Comparison of ENCODE assay signal across 20 cellular contexts in the genomic region with DNA sequence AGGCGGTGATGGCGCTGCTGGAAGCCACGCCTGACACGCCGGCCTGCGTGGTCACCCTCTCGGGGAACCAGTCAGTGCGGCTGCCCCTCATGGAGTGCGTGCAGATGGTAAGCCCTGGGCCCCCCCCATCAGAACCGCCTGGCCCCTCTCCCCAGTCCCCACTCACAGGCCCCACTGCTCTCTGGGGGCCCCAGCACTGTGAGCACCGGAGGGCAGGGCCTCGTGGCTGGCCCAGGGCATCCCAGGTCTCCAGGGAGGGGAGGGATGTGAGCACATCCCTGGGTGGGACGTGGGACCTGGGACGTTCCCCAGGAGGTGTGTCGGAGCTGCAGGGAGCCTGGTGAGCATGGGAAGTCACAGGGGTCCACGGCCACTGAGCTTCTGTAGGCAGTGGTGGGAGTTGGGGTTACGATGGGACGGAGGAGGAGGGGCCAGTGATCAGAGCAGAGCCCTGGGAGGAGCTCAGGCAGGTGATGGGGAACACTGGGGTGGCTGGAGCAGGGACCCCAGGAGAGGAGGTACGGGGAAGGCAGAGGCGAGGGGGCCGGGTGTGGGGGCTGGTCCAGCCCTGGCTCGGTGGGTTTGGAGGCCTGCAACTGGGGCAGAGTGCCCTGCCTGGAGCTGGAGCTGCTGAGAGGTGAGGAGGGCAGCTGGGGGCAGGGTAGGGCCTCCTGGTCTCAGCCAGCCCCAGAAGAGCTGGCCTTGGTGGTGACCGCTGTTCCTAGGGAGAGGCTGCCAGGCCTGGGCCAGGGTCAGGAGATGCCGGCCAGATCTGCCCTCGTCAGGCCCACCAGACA. TPM values are rescaled to one million over a fixed set of nuclear protein-coding genes. Genes with fewer than 3 reads are reported as not detected.
DNase-seq lines count a peak whose midpoint lies in the region; ATAC-seq lines count a peak whose summit lies in the region.
"Had no signal": no experiment of that assay in that cellular context is flagged by ENCODE, and none has a peak within 500 bp of the region (broad histone marks: within the 10 kb centered on the region; RNA-seq: fewer than 3 reads in every experiment).

No MANE protein-coding gene starts in this region.

- peak overlapping the region; percentile 44 for H3K27ac Mint-ChIP-seq in activated T-cell treated with anti-CD3 and anti-CD28 coated beads, Interleukin-2, amount 50 U/mL, for 24 hours
- no peak overlapping the region for H3K27ac Mint-ChIP-seq in activated T-cell treated with anti-CD3 and anti-CD28 coated beads, Interleukin-2, amount 50 U/mL, for 72 hours
- peak overlapping the region; percentile 67 for H3K27ac Mint-ChIP-seq in stimulated activated effector memory CD8-positive, alpha-beta T cell treated with anti-CD3 and anti-CD28 coated beads, Interleukin-12 subunit alpha, Interleukin-12 subunit beta, amount 100 ng/mL, for 72 hours
- H3K27ac Mint-ChIP-seq: HFFc6 had no signal

- no peaks in the 10 kb centered on the region for H3K9me3 Mint-ChIP-seq in activated T-cell treated with anti-CD3 and anti-CD28 coated beads, Interleukin-2, amount 50 U/mL, for 24 hours
- H3K9me3 Mint-ChIP-seq in activated T-cell treated with anti-CD3 and anti-CD28 coated beads, Interleukin-2, amount 50 U/mL, for 72 hours = no peaks in the 10 kb centered on the region
- no peaks in the 10 kb centered on the region for H3K9me3 Mint-ChIP-seq in stimulated activated effector memory CD8-positive, alpha-beta T cell treated with anti-CD3 and anti-CD28 coated beads, Interleukin-12 subunit alpha, Interleukin-12 subunit beta, amount 100 ng/mL, for 72 hours
- H3K9me3 Mint-ChIP-seq: CD4-positive, alpha-beta memory T cell; HFFc6 had no signal

- no peak for ATAC-seq in activated T-cell treated with anti-CD3 and anti-CD28 coated beads, Interleukin-2, amount 50 U/mL, for 72 hours (replicated peaks in 1 of 2)
- no peak for ATAC-seq in stimulated activated effector memory CD8-positive, alpha-beta T cell treated with anti-CD3 and anti-CD28 coated beads, Interleukin-12 subunit alpha, Interleukin-12 subunit beta, amount 100 ng/mL, for 72 hours
- no peak for ATAC-seq in Right ventricle myocardium superior (ENCODE audit: poor library complexity)

- H3K36me3 Mint-ChIP-seq in activated T-cell treated with anti-CD3 and anti-CD28 coated beads, Interleukin-2, amount 50 U/mL, for 24 hours (ENCODE audit: low read depth) = peaks cover 76% of the 10 kb centered on the region
- no peaks in the 10 kb centered on the region for H3K36me3 Mint-ChIP-seq in activated T-cell treated with anti-CD3 and anti-CD28 coated beads, Interleukin-2, amount 50 U/mL, for 72 hours (ENCODE audit: insufficient read depth in 2 of 2)
- peaks cover 45% of the 10 kb centered on the region for H3K36me3 Mint-ChIP-seq in stimulated activated effector memory CD8-positive, alpha-beta T cell treated with anti-CD3 and anti-CD28 coated beads, Interleukin-12 subunit alpha, Interleukin-12 subunit beta, amount 100 ng/mL, for 72 hours

- H3K4me1 Mint-ChIP-seq in activated T-cell treated with anti-CD3 and anti-CD28 coated beads, Interleukin-2, amount 50 U/mL, for 24 hours (ENCODE audit: low read depth) = no peaks in the 10 kb centered on the region
- H3K4me1 Mint-ChIP-seq in activated T-cell treated with anti-CD3 and anti-CD28 coated beads, Interleukin-2, amount 50 U/mL, for 72 hours (ENCODE audit: low read depth) = no peaks in the 10 kb centered on the region
- no peaks in the 10 kb centered on the region for H3K4me1 Mint-ChIP-seq in stimulated activated effector memory CD8-positive, alpha-beta T cell treated with anti-CD3 and anti-CD28 coated beads, Interleukin-12 subunit alpha, Interleukin-12 subunit beta, amount 100 ng/mL, for 72 hours

- intact Hi-C loops in Right ventricle myocardium superior (cut with DNase I) = no loop called here

- DNase-seq in activated T-cell treated with anti-CD3 and anti-CD28 coated beads, Interleukin-2, amount 50 U/mL, for 24 hours = no peak
- no peak for DNase-seq in activated T-cell treated with anti-CD3 and anti-CD28 coated beads, Interleukin-2, amount 50 U/mL, for 72 hours
- no peak for DNase-seq in stimulated activated effector memory CD8-positive, alpha-beta T cell treated with anti-CD3 and anti-CD28 coated beads, Interleukin-12 subunit alpha, Interleukin-12 subunit beta, amount 100 ng/mL, for 72 hours (ENCODE audit: low spot score in 2 of 2)
- DNase-seq in Right ventricle myocardium superior = no peak
- DNase-seq: 8988T; Caco-2; CD4-positive, alpha-beta memory T cell; DMS 273 treated with DMSO at 0.1 percent for 48 hours; DMS79 treated with DMSO at 0.1 percent for 48 hours; H7; HFFc6; MG63; NCI-H1417; NCI-H187; NCI-H446; NCI-H526; Peyer's patch; SJCRH30 had no signal

- H3K4me3 Mint-ChIP-seq in activated T-cell treated with anti-CD3 and anti-CD28 coated beads, Interleukin-2, amount 50 U/mL, for 24 hours = no peak overlapping the region
- no peak overlapping the region for H3K4me3 Mint-ChIP-seq in activated T-cell treated with anti-CD3 and anti-CD28 coated beads, Interleukin-2, amount 50 U/mL, for 72 hours
- no peak overlapping the region for H3K4me3 Mint-ChIP-seq in stimulated activated effector memory CD8-positive, alpha-beta T cell treated with anti-CD3 and anti-CD28 coated beads, Interleukin-12 subunit alpha, Interleukin-12 subunit beta, amount 100 ng/mL, for 72 hours
- H3K4me3 Mint-ChIP-seq: CD4-positive, alpha-beta memory T cell; HFFc6 had no signal

- H3K27me3 Mint-ChIP-seq in activated T-cell treated with anti-CD3 and anti-CD28 coated beads, Interleukin-2, amount 50 U/mL, for 24 hours = no peaks in the 10 kb centered on the region
- H3K27me3 Mint-ChIP-seq in activated T-cell treated with anti-CD3 and anti-CD28 coated beads, Interleukin-2, amount 50 U/mL, for 72 hours (ENCODE audit: low read depth) = no peaks in the 10 kb centered on the region
- H3K27me3 Mint-ChIP-seq: CD4-positive, alpha-beta memory T cell had no signal

RNA-seq across cellular contexts. Expression of a gene that starts 18.8 kb away (rescaled TPM):
- total RNA-seq in activated T-cell treated with anti-CD3 and anti-CD28 coated beads, Interleukin-2, amount 50 U/mL, for 72 hours = 100 to 1,000 TPM; 104 to 109 TPM
- total RNA-seq in Right ventricle myocardium superior = 42.7 TPM

RNA-seq across cellular contexts. Expression of a gene that starts 20.5 kb away (rescaled TPM):
- total RNA-seq in activated T-cell treated with anti-CD3 and anti-CD28 coated beads, Interleukin-2, amount 50 U/mL, for 72 hours = 10 to 100 TPM; 14.5 to 17.2 TPM
- 13.9 TPM for total RNA-seq in Right ventricle myocardium superior

RNA-seq across cellular contexts. Expression of a gene that starts 33.0 kb away (rescaled TPM):
- total RNA-seq in activated T-cell treated with anti-CD3 and anti-CD28 coated beads, Interleukin-2, amount 50 U/mL, for 72 hours = not detected
- not detected for total RNA-seq in Right ventricle myocardium superior
- total RNA-seq: Caco-2; CD4-positive, alpha-beta memory T cell; LHCN-M2; OCI-LY7 had no signal

RNA-seq across cellular contexts. Expression of a gene that starts 34.7 kb away (rescaled TPM):
- 1 to 10 TPM; 2.4 to 3.2 TPM for total RNA-seq in activated T-cell treated with anti-CD3 and anti-CD28 coated beads, Interleukin-2, amount 50 U/mL, for 72 hours
- total RNA-seq in Right ventricle myocardium superior = 1.9 TPM
- total RNA-seq: LHCN-M2 had no signal

RNA-seq across cellular contexts. Expression of a gene that starts 57.0 kb away (rescaled TPM):
- total RNA-seq in activated T-cell treated with anti-CD3 and anti-CD28 coated beads, Interleukin-2, amount 50 U/mL, for 72 hours = not detected
- not detected for total RNA-seq in Right ventricle myocardium superior
- total RNA-seq: CD4-positive, alpha-beta memory T cell; HFFc6; LHCN-M2; OCI-LY7; Peyer's patch; SJCRH30 had no signal
